1 cellular context compared by ENCODE assay signal in genomic region chr15:82045179-82045891, GRCh38.
TF ChIP-seq lines count a peak whose summit lies in the region.

No MANE protein-coding gene starts in this region.

TF ChIP-seq in HEK293, 187 proteins besides CTCF, POLR2A, EP300 and RAD21 (continued from another document and continues in another):
- no peak for TF ChIP-seq ZSCAN5A (tag by site-specific recombination; IDR thresholded peaks at IDR 0.05)
- 0 out of 2 replicates have a peak, but pooled peaks have one; percentile 80 for TF ChIP-seq PATZ1 (tag by site-specific recombination; IDR thresholded peaks at IDR 0.05)
- TF ChIP-seq KLF17 (tag by site-specific recombination; IDR thresholded peaks at IDR 0.05) = no peak
- no peak for TF ChIP-seq BCL6B (tag by site-specific recombination; IDR thresholded peaks at IDR 0.05)
- no peak for TF ChIP-seq ZBTB49 (tag by site-specific recombination; IDR thresholded peaks at IDR 0.05; ENCODE audit: low read depth)
- peak; percentile 40; the same call in 1 of the 2 replicates for TF ChIP-seq ZIC2 (tag by site-specific recombination; IDR thresholded peaks at IDR 0.05)
- TF ChIP-seq ZNF621 (tag by site-specific recombination; IDR thresholded peaks at IDR 0.05) = no peak
- 0 out of 2 replicates have a peak, but pooled peaks have one; percentile 12 for TF ChIP-seq ZBTB21 (tag by site-specific recombination; IDR thresholded peaks at IDR 0.05)
- no peak for TF ChIP-seq ZNF624 (tag by site-specific recombination; IDR thresholded peaks at IDR 0.05)
- TF ChIP-seq AEBP2 (tag by site-specific recombination; IDR thresholded peaks at IDR 0.05; ENCODE audit: borderline replicate concordance) = no peak
- TF ChIP-seq ZXDB (tag by site-specific recombination; IDR thresholded peaks at IDR 0.05) = peak; percentile 21; the same call in 1 of the 2 replicates
- no peak for TF ChIP-seq ZNF140 (tag by site-specific recombination; IDR thresholded peaks at IDR 0.05)
- TF ChIP-seq ZSCAN4 (tag by site-specific recombination; IDR thresholded peaks at IDR 0.05) = no peak
- no peak for TF ChIP-seq HIC1 (tag by site-specific recombination; IDR thresholded peaks at IDR 0.05)
- no peak for TF ChIP-seq ZNF623 (tag by site-specific recombination; IDR thresholded peaks at IDR 0.05)
- TF ChIP-seq GFI1B (tag by site-specific recombination; IDR thresholded peaks at IDR 0.05) = no peak
- peak; percentile 5; the same call in 1 of the 2 replicates for TF ChIP-seq REPIN1 (tag by site-specific recombination; IDR thresholded peaks at IDR 0.05; ENCODE audit: low read depth)
- peak; percentile 58; the same call in 1 of the 2 replicates for TF ChIP-seq ZNF223 (tag by site-specific recombination; IDR thresholded peaks at IDR 0.05)
- no peak for TF ChIP-seq ZNF239 (tag by site-specific recombination; IDR thresholded peaks at IDR 0.05)
- TF ChIP-seq ZNF37A (tag by site-specific recombination; IDR thresholded peaks at IDR 0.05) = no peak
- no peak for TF ChIP-seq ZNF488 (tag by site-specific recombination; IDR thresholded peaks at IDR 0.05)
- no peak for TF ChIP-seq ZNF202 (tag by site-specific recombination; IDR thresholded peaks at IDR 0.05; ENCODE audit: borderline replicate concordance)
- no peak for TF ChIP-seq KLF16 (tag by site-specific recombination; IDR thresholded peaks at IDR 0.05)
- TF ChIP-seq KLF10 (tag by site-specific recombination; IDR thresholded peaks at IDR 0.05) = peak; percentile 51; the same call in 1 of the 2 replicates
- TF ChIP-seq ZNF513 (tag by site-specific recombination; IDR thresholded peaks at IDR 0.05) = 0 out of 2 replicates have a peak, but pooled peaks have one; percentile 8
- peak; percentile 88 for TF ChIP-seq ZBTB17 (tag by site-specific recombination; IDR thresholded peaks at IDR 0.05)
- no peak for TF ChIP-seq ZNF501 (tag by site-specific recombination; IDR thresholded peaks at IDR 0.05)
- peak; percentile 74 for TF ChIP-seq ZNF335 (tag by site-specific recombination; conservative IDR thresholded peaks at IDR 0.05)
- no peak for TF ChIP-seq ZNF426 (tag by site-specific recombination; IDR thresholded peaks at IDR 0.05)
- no peak for TF ChIP-seq SETDB1 (IDR thresholded peaks at IDR 0.05; ENCODE audit: insufficient read length, low read length)
- TF ChIP-seq KLF8 (tag by site-specific recombination; IDR thresholded peaks at IDR 0.05) = 0 out of 2 replicates have a peak, but pooled peaks have one; percentile 57
- TF ChIP-seq TRIM28 (IDR thresholded peaks at IDR 0.05; ENCODE audit: borderline replicate concordance, low read length) = no peak
- no peak for TF ChIP-seq ZNF544 (tag by site-specific recombination; IDR thresholded peaks at IDR 0.05)
- TF ChIP-seq ZNF529 (tag by site-specific recombination; IDR thresholded peaks at IDR 0.05; ENCODE audit: insufficient replicate concordance) = no peak
- TF ChIP-seq ZNF350 (tag by site-specific recombination; IDR thresholded peaks at IDR 0.05) = no peak
- TF ChIP-seq ZBTB20 (tag by site-specific recombination; IDR thresholded peaks at IDR 0.05) = peak; percentile 59; the same call in 1 of the 2 replicates
- TF ChIP-seq ZNF24 (tag by site-specific recombination; IDR thresholded peaks at IDR 0.05) = no peak
- TF ChIP-seq ZNF16 (tag by site-specific recombination; IDR thresholded peaks at IDR 0.05; ENCODE audit: low read depth) = no peak
- peak; percentile 72 for TF ChIP-seq REST (tag by site-specific recombination; IDR thresholded peaks at IDR 0.05)
- TF ChIP-seq RBAK (tag by site-specific recombination; IDR thresholded peaks at IDR 0.05) = no peak
- no peak for TF ChIP-seq KLF9 (tag by site-specific recombination; IDR thresholded peaks at IDR 0.05; ENCODE audit: low read depth)
